ENCODE assay signal across 19 cellular contexts in the genomic region with DNA sequence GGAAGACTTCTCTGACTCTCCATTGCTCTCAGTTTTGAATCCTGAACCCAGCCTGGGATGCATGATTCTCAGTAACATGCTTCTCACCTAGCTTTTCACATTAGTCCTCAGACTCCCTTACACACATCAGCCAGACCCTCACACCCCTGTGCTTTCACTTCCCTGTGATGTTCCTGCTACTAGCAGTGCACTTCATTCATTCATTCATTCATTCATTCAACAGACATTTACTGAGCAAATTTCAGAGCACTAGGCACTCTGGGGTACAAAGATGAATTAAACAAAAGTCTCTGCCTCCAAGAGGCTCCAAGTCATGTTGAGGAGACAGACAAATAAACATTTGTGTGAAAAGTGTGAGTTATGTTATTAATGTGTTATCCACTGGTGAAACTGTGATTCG.
"Had no signal": no experiment of that assay in that cellular context is flagged by ENCODE, and none has a peak within 500 bp of the region (broad histone marks: within the 10 kb centered on the region; RNA-seq: fewer than 3 reads in every experiment).

No MANE protein-coding gene starts in this region.

- H3K9me3 ChIP-seq: MG63, SK-N-SH had no signal

- H3K27ac ChIP-seq: HL-60 had no signal

- H3K4me2 ChIP-seq: SK-N-SH had no signal

- H3K9ac ChIP-seq: SK-N-SH had no signal

- DNase-seq: Karpas-422, KG1, MG63, NCI-H1092 treated with DMSO at 0.1 percent for 48 hours, NCI-H1436 treated with DMSO at 0.1 percent for 48 hours, NCI-H1694, NCI-H187 treated with DMSO at 0.1 percent for 48 hours, NCI-H2029 treated with DMSO at 0.1 percent for 48 hours, NCI-H2171 treated with DMSO at 0.1 percent for 48 hours, NCI-H2227 treated with DMSO at 0.1 percent for 48 hours, NCI-H526 treated with DMSO at 0.1 percent for 48 hours, NCI-H748 treated with DMSO at 0.1 percent for 48 hours, RPMI8226, SHP77, SK-N-SH, SW 1271 had no signal

- FAIRE-seq: HTR-8/SVneo, RCC 7860 had no signal

- H3K27me3 ChIP-seq: MG63 had no signal

- H3K36me3 ChIP-seq: MG63 had no signal

- H3K4me3 ChIP-seq: MG63 had no signal
